Comparison of ENCODE assay signal across 20 cellular contexts in genomic region chr16:2209258-2210008, GRCh38. TPM values are rescaled to one million over a fixed set of nuclear protein-coding genes. Genes with fewer than 3 reads are reported as not detected.
"Had no signal": no experiment of that assay in that cellular context is flagged by ENCODE, and none has a peak within 500 bp of the region (broad histone marks: within the 10 kb centered on the region; RNA-seq: fewer than 3 reads in every experiment).

No MANE protein-coding gene starts in this region.

- H3K4me3 Mint-ChIP-seq: activated B cell treated with CpG ODN at 0.5 μM for 24 hours; activated CD4-positive, alpha-beta memory T cell treated with anti-CD3 and anti-CD28 coated beads, Interleukin-2, amount 10 ng/mL, durations not matched to agents 7 days and 5 days; activated T-helper 1 cell treated with anti-CD3 and anti-CD28 coated beads, Interleukin-12 subunit alpha, Interleukin-12 subunit beta, Interleukin-2, Interleukin-4 antibody, amounts not matched to agents 30 ng/mL and 10 ng/mL and 1 ng/mL, durations not matched to agents 14 hours and 24 hours and 36 hours had no signal

- H3K27me3 Mint-ChIP-seq: activated B cell treated with CpG ODN at 0.5 μM for 24 hours; activated CD4-positive, alpha-beta memory T cell treated with anti-CD3 and anti-CD28 coated beads, Interleukin-2, amount 10 ng/mL, durations not matched to agents 7 days and 5 days had no signal

- H3K27me3 ChIP-seq: body of pancreas, heart left ventricle, spleen, testis, uterus had no signal

- ATAC-seq: body of pancreas, heart left ventricle, left cardiac atrium, mucosa of descending colon had no signal

- H3K9me3 ChIP-seq: body of pancreas, heart left ventricle, mucosa of descending colon, spleen, testis, uterus had no signal

- H3K9me3 Mint-ChIP-seq: activated B cell treated with CpG ODN at 0.5 μM for 24 hours; activated CD4-positive, alpha-beta memory T cell treated with anti-CD3 and anti-CD28 coated beads, Interleukin-2, amount 10 ng/mL, durations not matched to agents 7 days and 5 days; activated T-helper 1 cell treated with anti-CD3 and anti-CD28 coated beads, Interleukin-12 subunit alpha, Interleukin-12 subunit beta, Interleukin-2, Interleukin-4 antibody, amounts not matched to agents 30 ng/mL and 10 ng/mL and 1 ng/mL, durations not matched to agents 14 hours and 24 hours and 36 hours had no signal

- DNase-seq: activated B cell treated with CpG ODN at 0.5 μM for 24 hours; activated CD4-positive, alpha-beta memory T cell treated with anti-CD3 and anti-CD28 coated beads, Interleukin-2, amount 10 ng/mL, durations not matched to agents 7 days and 5 days; activated CD4-positive, alpha-beta T cell treated with anti-CD3 and anti-CD28 coated beads for 4 hours; activated gamma-delta T cell; activated naive CD4-positive, alpha-beta T cell treated with anti-CD3 and anti-CD28 coated beads, Interleukin-2, amount 50 U/mL, for 16 hours; anterior cingulate cortex; body of pancreas; heart left ventricle; left cardiac atrium; mesendoderm; mucosa of descending colon; spleen; stimulated activated CD4-positive, alpha-beta T cell treated with anti-CD3 and anti-CD28 coated beads, Interleukin-4, amount 100 ng/mL, for 1 hour; stimulated activated naive CD4-positive, alpha-beta T cell; testis; trophoblast cell; uterus had no signal

- H3K27ac ChIP-seq: body of pancreas, spleen, testis, uterus had no signal

- H3K4me3 ChIP-seq: body of pancreas, heart left ventricle, mucosa of descending colon, spleen, testis, uterus had no signal

- H3K36me3 ChIP-seq: uterus had no signal

- H3K27ac Mint-ChIP-seq: activated B cell treated with CpG ODN at 0.5 μM for 24 hours; activated CD4-positive, alpha-beta memory T cell treated with anti-CD3 and anti-CD28 coated beads, Interleukin-2, amount 10 ng/mL, durations not matched to agents 7 days and 5 days; activated T-helper 1 cell treated with anti-CD3 and anti-CD28 coated beads, Interleukin-12 subunit alpha, Interleukin-12 subunit beta, Interleukin-2, Interleukin-4 antibody, amounts not matched to agents 30 ng/mL and 10 ng/mL and 1 ng/mL, durations not matched to agents 14 hours and 24 hours and 36 hours had no signal

- FAIRE-seq: endometrium, islet of Langerhans had no signal

RNA-seq across cellular contexts. Expression of gene CASKIN1, which starts 13.0 kb away (rescaled TPM):
- total RNA-seq: activated B cell treated with CpG ODN at 0.5 μM for 24 hours, spleen had no signal
